ENCODE assay signal across 1 cellular context in the genomic region with DNA sequence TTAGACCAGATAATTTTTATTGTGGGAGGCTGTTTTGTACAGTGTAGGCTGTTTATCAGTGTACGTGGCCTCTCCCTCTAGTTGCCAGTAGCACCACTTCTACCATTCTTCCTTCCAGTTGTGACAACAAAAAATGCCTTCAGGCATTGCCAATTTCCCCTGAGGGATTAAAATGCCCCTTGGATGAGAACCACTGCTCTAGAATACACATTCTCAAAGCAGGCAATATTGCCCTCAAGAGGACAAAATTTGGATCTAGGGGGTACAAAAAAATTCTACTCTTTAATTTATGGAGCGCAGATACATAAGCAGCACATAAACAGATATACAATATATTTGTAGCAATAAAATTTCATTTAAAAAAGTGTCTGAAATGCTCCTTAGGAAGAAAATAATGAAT.
TF ChIP-seq lines count a peak whose summit lies in the region.

No MANE protein-coding gene starts in this region.

TF ChIP-seq in IMR-90, 13 proteins besides CTCF, POLR2A, EP300 and RAD21:
- TF ChIP-seq SMC3 (IDR thresholded peaks at IDR 0.05; ENCODE audit: low read depth, low read length) (no peak), CEBPB (IDR thresholded peaks at IDR 0.05; ENCODE audit: low read depth, low read length) (no peak), BHLHE40 (IDR thresholded peaks at IDR 0.05; ENCODE audit: low read depth, low read length) (no peak), RFX5 (IDR thresholded peaks at IDR 0.05; ENCODE audit: low read depth, low read length) (no peak), CHD1 (IDR thresholded peaks at IDR 0.05; ENCODE audit: low read depth, low read length) (no peak), NFE2L2 (IDR thresholded peaks at IDR 0.05; ENCODE audit: low read depth, low read length) (no peak), MXI1 (IDR thresholded peaks at IDR 0.05; ENCODE audit: borderline replicate concordance, low read depth, low read length) (no peak), RCOR1 (IDR thresholded peaks at IDR 0.05; ENCODE audit: insufficient replicate concordance, low read length) (no peak), FOS (IDR thresholded peaks at IDR 0.05; ENCODE audit: low read depth, low read length) (no peak), MAFK (IDR thresholded peaks at IDR 0.05; ENCODE audit: low read depth, low read length) (no peak), MAZ (IDR thresholded peaks at IDR 0.05; ENCODE audit: borderline replicate concordance, low read depth, low read length) (no peak)
- TF ChIP-seq, protein P1, sequence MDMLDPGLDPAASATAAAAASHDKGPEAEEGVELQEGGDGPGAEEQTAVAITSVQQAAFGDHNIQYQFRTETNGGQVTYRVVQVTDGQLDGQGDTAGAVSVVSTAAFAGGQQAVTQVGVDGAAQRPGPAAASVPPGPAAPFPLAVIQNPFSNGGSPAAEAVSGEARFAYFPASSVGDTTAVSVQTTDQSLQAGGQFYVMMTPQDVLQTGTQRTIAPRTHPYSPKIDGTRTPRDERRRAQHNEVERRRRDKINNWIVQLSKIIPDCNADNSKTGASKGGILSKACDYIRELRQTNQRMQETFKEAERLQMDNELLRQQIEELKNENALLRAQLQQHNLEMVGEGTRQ (IDR thresholded peaks at IDR 0.05; ENCODE audit: low read depth, low read length): no peak
- TF ChIP-seq, protein P2, sequence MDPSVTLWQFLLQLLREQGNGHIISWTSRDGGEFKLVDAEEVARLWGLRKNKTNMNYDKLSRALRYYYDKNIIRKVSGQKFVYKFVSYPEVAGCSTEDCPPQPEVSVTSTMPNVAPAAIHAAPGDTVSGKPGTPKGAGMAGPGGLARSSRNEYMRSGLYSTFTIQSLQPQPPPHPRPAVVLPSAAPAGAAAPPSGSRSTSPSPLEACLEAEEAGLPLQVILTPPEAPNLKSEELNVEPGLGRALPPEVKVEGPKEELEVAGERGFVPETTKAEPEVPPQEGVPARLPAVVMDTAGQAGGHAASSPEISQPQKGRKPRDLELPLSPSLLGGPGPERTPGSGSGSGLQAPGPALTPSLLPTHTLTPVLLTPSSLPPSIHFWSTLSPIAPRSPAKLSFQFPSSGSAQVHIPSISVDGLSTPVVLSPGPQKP (IDR thresholded peaks at IDR 0.05; ENCODE audit: borderline replicate concordance, low read depth, low read length): no peak
